Comparison of ENCODE assay signal across 14 cellular contexts in genomic region chr11:120125005-120125404, GRCh38. TPM values are rescaled to one million over a fixed set of nuclear protein-coding genes. Genes with fewer than 3 reads are reported as not detected.
DNase-seq lines count a peak whose midpoint lies in the region; ATAC-seq, FAIRE-seq and TF ChIP-seq lines count a peak whose summit lies in the region.
"Had no signal": no experiment of that assay in that cellular context is flagged by ENCODE, and none has a peak within 500 bp of the region (broad histone marks: within the 10 kb centered on the region; RNA-seq: fewer than 3 reads in every experiment).

No MANE protein-coding gene starts in this region.

- WGBS in A549 (ENCODE audit: missing lambda C conversion rate), result 35% methylated on average over 2 of the region's 5 CpGs
- WGBS in stomach, 5 donors, result 66 to 87% (median 67%) methylated on average over 5 of the region's 5 CpGs

- peaks cover 17% of the 10 kb centered on the region for H3K9me3 Mint-ChIP-seq in astrocyte (ENCODE audit: unreplicated experiment)

- H3K27ac Mint-ChIP-seq in astrocyte (ENCODE audit: unreplicated experiment), result no peak overlapping the region

- peaks cover 60% of the 10 kb centered on the region for H3K27me3 Mint-ChIP-seq in astrocyte (ENCODE audit: low read depth, unreplicated experiment)

- intact Hi-C loops in stomach (cut with DNase I; ENCODE audit: low total_unique reads), result no loop called here

- peaks cover 55% of the 10 kb centered on the region for H3K4me1 ChIP-seq in A549
- H3K4me1 ChIP-seq in astrocyte (ENCODE audit: insufficient read depth, low read length), result no peaks in the 10 kb centered on the region
- peaks cover 0 to 11% (median 3%) of the 10 kb centered on the region in 4 donors for H3K4me1 ChIP-seq in stomach
- H3K4me1 ChIP-seq: left ventricle myocardium inferior, upper lobe of right lung had no signal

- no peak for FAIRE-seq in A549 (lab: Jason Lieb, UNC)
- no peak for FAIRE-seq in astrocyte (lab: Jason Lieb, UNC)

- peaks cover 8% of the 10 kb centered on the region for H3K4me1 Mint-ChIP-seq in astrocyte (ENCODE audit: low read depth, unreplicated experiment)

- TF ChIP-seq POLR2A in A549 (IDR thresholded peaks at IDR 0.05; ENCODE audit: low read length) (no peak), stomach (IDR thresholded peaks at IDR 0.05) (no peak)

- TF ChIP-seq CTCF in A549 (IDR thresholded peaks at IDR 0.05) (no peak), HFF-Myc (IDR thresholded peaks at IDR 0.05; ENCODE audit: low read depth, low read length, missing control alignments) (no peak), astrocyte (IDR thresholded peaks at IDR 0.05; ENCODE audit: insufficient read depth, low read depth, low read length) (no peak), stomach (IDR thresholded peaks at IDR 0.05) (no peak)

- no peak overlapping the region for H3K9ac ChIP-seq in astrocyte (ENCODE audit: low read length)
- H3K9ac ChIP-seq: BLaER1 treated with 17β-estradiol and CSF1 and Interleukin-3, amounts not matched to agents 10 nM and 100 nM had no signal

- H3K36me3 ChIP-seq in astrocyte (ENCODE audit: insufficient read depth, low read length), result no peaks in the 10 kb centered on the region
- no peaks in the 10 kb centered on the region for H3K36me3 ChIP-seq in stomach
- H3K36me3 ChIP-seq: BLaER1 treated with 17β-estradiol and CSF1 and Interleukin-3, amounts not matched to agents 10 nM and 100 nM; left ventricle myocardium inferior; upper lobe of right lung had no signal

- H3K79me2 ChIP-seq in astrocyte (ENCODE audit: insufficient read depth, low read length), result no peaks in the 10 kb centered on the region

- H4K20me1 ChIP-seq in astrocyte (ENCODE audit: insufficient read depth, low read length), result no peaks in the 10 kb centered on the region
- H4K20me1 ChIP-seq: BLaER1 treated with 17β-estradiol and CSF1 and Interleukin-3, amounts not matched to agents 10 nM and 100 nM had no signal

- no peak for TF ChIP-seq EP300 in A549 (IDR thresholded peaks at IDR 0.05)
- TF ChIP-seq EP300 in stomach (IDR thresholded peaks at IDR 0.05), result no peak

- no peak overlapping the region for H3K4me3 Mint-ChIP-seq in astrocyte (ENCODE audit: unreplicated experiment)

- H3K27ac ChIP-seq in A549 (peak overlapping the region; percentile 5 to 35; a peak in 1 of 6 replicates), astrocyte (ENCODE audit: low read depth, low read length) (no peak overlapping the region), stomach (no peak overlapping the region)
- H3K27ac ChIP-seq: BLaER1 treated with 17β-estradiol and CSF1 and Interleukin-3, amounts not matched to agents 10 nM and 100 nM; body of pancreas; left ventricle myocardium inferior; upper lobe of right lung had no signal

- peak; percentile 31 to 54 for DNase-seq in A549 (ENCODE audit: low read depth in 1 of 2, low spot score in 1 of 2)
- peak; percentile 9 for DNase-seq in HFF-Myc (ENCODE audit: extremely low read depth, low read depth)
- peak; percentile 7 for DNase-seq in astrocyte (ENCODE audit: low read depth)
- DNase-seq in left lobe of liver (ENCODE audit: low spot score), result no peak
- no peak for DNase-seq in stomach
- no peak for DNase-seq in NCI-H2196 treated with DMSO at 0.1 percent for 48 hours (lab: John Stamatoyannopoulos, UW; ENCODE audit: unreplicated experiment)
- DNase-seq in DMS114 treated with DMSO at 0.1 percent for 48 hours (lab: John Stamatoyannopoulos, UW; ENCODE audit: unreplicated experiment), result no peak
- DNase-seq in T-helper 2 cell, result no peak
- DNase-seq: left ventricle myocardium inferior, NCI-H446 had no signal

- H3K27me3 ChIP-seq in astrocyte (ENCODE audit: insufficient read depth, low read length) (peaks cover 19% of the 10 kb centered on the region), stomach (peaks cover 0 to 9% (median 0%) of the 10 kb centered on the region in 3 donors)
- H3K27me3 ChIP-seq: BLaER1 treated with 17β-estradiol and CSF1 and Interleukin-3, amounts not matched to agents 10 nM and 100 nM; body of pancreas; upper lobe of right lung had no signal

- CTCF ChIA-PET in A549 (lab: Yijun Ruan, JAX), result interaction anchor here (0.8 to 1.4 kb wide), 2 partner anchors 17 to 45 kb away, joined by 3 to 5 read pairs; no protein-coding TSS in a partner anchor

- ATAC-seq in A549, result peak; percentile 31 to 44; a peak in 3 of 6 replicates
- ATAC-seq in left lobe of liver, result peak; percentile 15
- ATAC-seq: body of pancreas, upper lobe of right lung had no signal

- peaks cover 2% of the 10 kb centered on the region for H3K36me3 Mint-ChIP-seq in astrocyte (ENCODE audit: low read depth, unreplicated experiment)

- H3K4me3 ChIP-seq in A549 (no peak overlapping the region), HFF-Myc (replicated peaks; ENCODE audit: low read depth, low read length) (no peak overlapping the region), astrocyte (ENCODE audit: insufficient read depth, low read depth, low read length) (no peak overlapping the region), stomach (no peak overlapping the region)
- H3K4me3 ChIP-seq: BLaER1 treated with 17β-estradiol and CSF1 and Interleukin-3, amounts not matched to agents 10 nM and 100 nM; body of pancreas; left ventricle myocardium inferior; upper lobe of right lung had no signal

- no peak overlapping the region for H2AFZ ChIP-seq in astrocyte (ENCODE audit: low read depth, low read length)

- H3K4me2 ChIP-seq in A549 (peak overlapping the region; percentile 43), astrocyte (ENCODE audit: low read length) (no peak overlapping the region)

- TF ChIP-seq RAD21 in A549 (conservative IDR thresholded peaks at IDR 0.05 in 1 of 2, IDR thresholded peaks at IDR 0.05 in 1 of 2), result no peak

- H3K9me3 ChIP-seq in A549 (no peaks in the 10 kb centered on the region), astrocyte (ENCODE audit: insufficient read depth, low read depth, low read length) (no peaks in the 10 kb centered on the region), stomach (no peaks in the 10 kb centered on the region)
- H3K9me3 ChIP-seq: BLaER1 treated with 17β-estradiol and CSF1 and Interleukin-3, amounts not matched to agents 10 nM and 100 nM; body of pancreas; left ventricle myocardium inferior; upper lobe of right lung had no signal

- POLR2A ChIA-PET in A549 (lab: Yijun Ruan, JAX), result no interaction called here

TF ChIP-seq in A549, 52 proteins besides CTCF, POLR2A, EP300 and RAD21:
- TF ChIP-seq USF2 (IDR thresholded peaks at IDR 0.05), result no peak
- TF ChIP-seq HMGXB4 (CRISPR knock-in tag; IDR thresholded peaks at IDR 0.05; ENCODE audit: borderline replicate concordance), result no peak
- TF ChIP-seq JUNB (IDR thresholded peaks at IDR 0.05), result no peak
- TF ChIP-seq FOSL2 (IDR thresholded peaks at IDR 0.05), result 0 out of 2 replicates have a peak, but pooled peaks have one; percentile 20
- peak; percentile 43; the same call in 1 of the 2 replicates for TF ChIP-seq FOSL2 (CRISPR knock-in tag; IDR thresholded peaks at IDR 0.05)
- no peak for TF ChIP-seq ATOH8 (CRISPR knock-in tag; IDR thresholded peaks at IDR 0.05; ENCODE audit: low read depth)
- TF ChIP-seq ELK1 (IDR thresholded peaks at IDR 0.05; ENCODE audit: low read depth, low read length), result no peak
- no peak for TF ChIP-seq RARB (CRISPR knock-in tag; IDR thresholded peaks at IDR 0.05)
- no peak for TF ChIP-seq HOXB5 (CRISPR knock-in tag; IDR thresholded peaks at IDR 0.05)

RNA-seq across cellular contexts. Expression of gene TRIM29, which starts 12.9 kb away (rescaled TPM):
- polyA plus RNA-seq in A549 (2011; rRNA removed) (2.7 and 3.8 TPM in 2 replicates), A549 (2017; fragmentation: RNase III; extraction: RNeasy Plus Mini Kit Qiagen cat#74134 plus additional on column Dnase treatment) (2.5 to 3.6 TPM (median 3.1 TPM) in 3 replicates), stomach (100 to 1,000 TPM in 1 of 3 donors, 1 to 10 TPM in 2; 1.4 to 287 (median 1.7) TPM)
- polyA plus RNA-seq in A549 (2012; cell fraction: cytosol; rRNA removed), result 2.3 and 2.6 TPM in 2 replicates
- 3.2 and 4.5 TPM in 2 replicates for polyA plus RNA-seq in A549 (2012; cell fraction: nucleus; rRNA removed)
- 2.3 and 3.9 TPM in 2 replicates for polyA minus RNA-seq in A549 (2011; rRNA and poly(A)+ RNA removed)
- total RNA-seq in astrocyte (0.55 and 1.1 TPM in 2 replicates), left lobe of liver (2.3 TPM), stomach (10 to 100 TPM in 1 of 5 donors, 1 to 10 TPM in 2, not detected in 2; 2.0 to 57.8 (median 2.3) TPM)
- total RNA-seq: activated CD8-positive, alpha-beta memory T cell treated with anti-CD3 and anti-CD28 coated beads for 36 hours; left ventricle myocardium inferior had no signal

Comparison
In these comparisons a context has a peak if more than half of its experiments do, and no peak if none do; other contexts are left out.
1. DNase-seq: peak in A549 (2 of 2), HFF-Myc (single experiment) and astrocyte (single experiment); none in left lobe of liver (single experiment), stomach (single experiment), NCI-H2196 treated with DMSO at 0.1 percent for 48 hours (single experiment), DMS114 treated with DMSO at 0.1 percent for 48 hours (single experiment) and T-helper 2 cell (0 of 5).
2. H3K27ac ChIP-seq: peak in A549 (2 of 2); none in astrocyte (single experiment) and stomach (0 of 5).